Comparison of ENCODE assay signal across 1 cellular context in the genomic region with DNA sequence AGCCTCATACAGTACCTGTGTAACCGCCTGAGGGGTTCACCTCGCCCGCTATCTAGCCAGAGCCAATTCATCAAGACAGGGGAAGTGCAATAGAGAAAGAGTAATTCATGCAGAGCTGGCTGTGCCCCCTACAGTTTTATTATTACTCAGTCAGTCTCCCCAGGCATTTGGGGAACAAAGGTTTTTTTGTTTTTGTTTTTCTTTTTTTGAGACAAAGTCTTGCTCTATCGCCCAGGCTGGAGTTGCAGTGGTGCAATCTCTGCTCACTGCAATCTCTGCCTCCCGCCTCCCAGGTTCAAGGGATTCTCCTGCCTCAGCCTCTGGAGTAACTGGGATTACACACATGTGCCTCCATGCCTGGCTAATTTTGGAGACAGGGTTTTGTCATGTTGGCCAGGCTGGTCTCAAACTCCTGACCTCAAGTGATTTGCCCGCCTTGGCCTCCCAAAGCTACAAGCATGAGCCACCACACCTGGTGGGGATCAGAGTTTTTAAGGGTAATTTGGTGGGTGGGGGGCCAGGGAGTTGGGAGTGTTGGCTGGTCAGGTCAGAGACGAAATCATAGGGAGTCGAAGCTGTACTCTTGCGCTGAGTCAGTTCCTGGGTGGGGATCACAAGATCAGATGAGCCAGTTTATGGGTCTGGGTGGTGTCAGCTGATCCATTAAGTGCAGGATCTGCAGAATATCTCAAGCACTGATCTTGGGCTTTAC.
A peak's percentile ranks its signal among the peaks of the same experiment; 100 is the strongest.
TF ChIP-seq lines count a peak whose summit lies in the region.

No MANE protein-coding gene starts in this region.

TF ChIP-seq in GM12878, 131 proteins besides CTCF, POLR2A, EP300 and RAD21 (continued from another document):
- TF ChIP-seq, protein P1, sequence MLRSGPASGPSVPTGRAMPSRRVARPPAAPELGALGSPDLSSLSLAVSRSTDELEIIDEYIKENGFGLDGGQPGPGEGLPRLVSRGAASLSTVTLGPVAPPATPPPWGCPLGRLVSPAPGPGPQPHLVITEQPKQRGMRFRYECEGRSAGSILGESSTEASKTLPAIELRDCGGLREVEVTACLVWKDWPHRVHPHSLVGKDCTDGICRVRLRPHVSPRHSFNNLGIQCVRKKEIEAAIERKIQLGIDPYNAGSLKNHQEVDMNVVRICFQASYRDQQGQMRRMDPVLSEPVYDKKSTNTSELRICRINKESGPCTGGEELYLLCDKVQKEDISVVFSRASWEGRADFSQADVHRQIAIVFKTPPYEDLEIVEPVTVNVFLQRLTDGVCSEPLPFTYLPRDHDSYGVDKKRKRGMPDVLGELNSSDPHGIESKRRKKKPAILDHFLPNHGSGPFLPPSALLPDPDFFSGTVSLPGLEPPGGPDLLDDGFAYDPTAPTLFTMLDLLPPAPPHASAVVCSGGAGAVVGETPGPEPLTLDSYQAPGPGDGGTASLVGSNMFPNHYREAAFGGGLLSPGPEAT (IDR thresholded peaks at IDR 0.05; ENCODE audit: low read depth) = no peak
- TF ChIP-seq, protein P2, sequence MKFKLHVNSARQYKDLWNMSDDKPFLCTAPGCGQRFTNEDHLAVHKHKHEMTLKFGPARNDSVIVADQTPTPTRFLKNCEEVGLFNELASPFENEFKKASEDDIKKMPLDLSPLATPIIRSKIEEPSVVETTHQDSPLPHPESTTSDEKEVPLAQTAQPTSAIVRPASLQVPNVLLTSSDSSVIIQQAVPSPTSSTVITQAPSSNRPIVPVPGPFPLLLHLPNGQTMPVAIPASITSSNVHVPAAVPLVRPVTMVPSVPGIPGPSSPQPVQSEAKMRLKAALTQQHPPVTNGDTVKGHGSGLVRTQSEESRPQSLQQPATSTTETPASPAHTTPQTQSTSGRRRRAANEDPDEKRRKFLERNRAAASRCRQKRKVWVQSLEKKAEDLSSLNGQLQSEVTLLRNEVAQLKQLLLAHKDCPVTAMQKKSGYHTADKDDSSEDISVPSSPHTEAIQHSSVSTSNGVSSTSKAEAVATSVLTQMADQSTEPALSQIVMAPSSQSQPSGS (IDR thresholded peaks at IDR 0.05; ENCODE audit: low read length) = no peak
- TF ChIP-seq, protein P3, sequence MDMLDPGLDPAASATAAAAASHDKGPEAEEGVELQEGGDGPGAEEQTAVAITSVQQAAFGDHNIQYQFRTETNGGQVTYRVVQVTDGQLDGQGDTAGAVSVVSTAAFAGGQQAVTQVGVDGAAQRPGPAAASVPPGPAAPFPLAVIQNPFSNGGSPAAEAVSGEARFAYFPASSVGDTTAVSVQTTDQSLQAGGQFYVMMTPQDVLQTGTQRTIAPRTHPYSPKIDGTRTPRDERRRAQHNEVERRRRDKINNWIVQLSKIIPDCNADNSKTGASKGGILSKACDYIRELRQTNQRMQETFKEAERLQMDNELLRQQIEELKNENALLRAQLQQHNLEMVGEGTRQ (IDR thresholded peaks at IDR 0.05; ENCODE audit: borderline replicate concordance, low read depth, low read length) = no peak
- TF ChIP-seq BCL11A (IDR thresholded peaks at IDR 0.05; ENCODE audit: low read depth, low read length) (peak; percentile 19; the same call in 1 of the 2 replicates), IKZF2 (IDR thresholded peaks at IDR 0.05) (peak in 1 of 2 experiments; percentile 24; a peak in 1 of 4 replicates), JUND (IDR thresholded peaks at IDR 0.05; ENCODE audit: low read depth, low read length) (no peak), MXI1 (IDR thresholded peaks at IDR 0.05; ENCODE audit: low read depth, low read length) (no peak), SMARCA5 (IDR thresholded peaks at IDR 0.05) (no peak)
